13 cellular contexts compared by ENCODE assay signal in the genomic region with DNA sequence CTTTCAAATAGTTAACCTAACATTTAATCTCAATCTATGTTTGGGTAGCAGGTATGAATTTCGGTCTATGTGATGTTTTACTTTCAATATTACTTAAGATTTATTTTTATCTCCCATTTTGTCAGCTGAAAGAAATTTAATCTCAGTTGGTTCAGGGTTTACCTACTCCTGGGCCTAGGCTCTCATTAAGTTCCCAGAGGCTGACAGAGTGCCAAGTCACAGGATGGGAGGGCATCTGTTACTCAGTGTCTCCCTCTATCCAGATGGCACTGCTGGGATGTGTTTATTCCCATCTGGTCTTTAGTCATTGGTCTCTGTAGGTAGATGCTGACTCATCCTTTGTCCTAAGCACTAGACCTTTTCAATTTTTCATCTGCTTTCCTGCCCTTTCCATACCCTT.
DNase-seq lines count a peak whose midpoint lies in the region; ATAC-seq and TF ChIP-seq lines count a peak whose summit lies in the region.
"Had no signal": no experiment of that assay in that cellular context is flagged by ENCODE, and none has a peak within 500 bp of the region (broad histone marks: within the 10 kb centered on the region; RNA-seq: fewer than 3 reads in every experiment).

No MANE protein-coding gene starts in this region.

- no peaks in the 10 kb centered on the region for H3K36me3 ChIP-seq in RWPE2 (ENCODE audit: low read depth)

- peaks cover 4% of the 10 kb centered on the region for H3K27me3 Mint-ChIP-seq in activated naive CD8-positive, alpha-beta T cell treated with anti-CD3 and anti-CD28 coated beads, Interleukin-2, amount 50 U/mL, for 24 hours

- H3K9me3 Mint-ChIP-seq in activated naive CD8-positive, alpha-beta T cell treated with anti-CD3 and anti-CD28 coated beads, Interleukin-2, amount 50 U/mL, for 24 hours: no peaks in the 10 kb centered on the region

- no peak overlapping the region for H3K4me3 ChIP-seq in RWPE2 (ENCODE audit: severe bottlenecking)

- H3K27me3 ChIP-seq in RWPE2 (ENCODE audit: insufficient read depth, poor library complexity, severe bottlenecking): no peaks in the 10 kb centered on the region
- H3K27me3 ChIP-seq in foreskin keratinocyte: no peaks in the 10 kb centered on the region

- ATAC-seq in HG03064 (IDR thresholded peaks at IDR 0.05; ENCODE audit: low read depth, unreplicated experiment) (peak; percentile 60), RWPE2 (ENCODE audit: low read depth) (peak; percentile 60; the same call in 2 of the 3 replicates), foreskin keratinocyte (peak; percentile 97), left colon (no peak)
- no peak for ATAC-seq in activated naive CD8-positive, alpha-beta T cell treated with anti-CD3 and anti-CD28 coated beads, Interleukin-2, amount 50 U/mL, for 24 hours
- ATAC-seq: right cardiac atrium, T-helper 17 cell had no signal

- no peaks in the 10 kb centered on the region for H3K4me1 Mint-ChIP-seq in activated naive CD8-positive, alpha-beta T cell treated with anti-CD3 and anti-CD28 coated beads, Interleukin-2, amount 50 U/mL, for 24 hours

- intact Hi-C loops in left colon (cut with DNase I, micrococcal nuclease): no loop called here

- H3K4me3 Mint-ChIP-seq in activated naive CD8-positive, alpha-beta T cell treated with anti-CD3 and anti-CD28 coated beads, Interleukin-2, amount 50 U/mL, for 24 hours: no peak overlapping the region
- H3K4me3 Mint-ChIP-seq: T-helper 17 cell had no signal

- H3K36me3 Mint-ChIP-seq in activated naive CD8-positive, alpha-beta T cell treated with anti-CD3 and anti-CD28 coated beads, Interleukin-2, amount 50 U/mL, for 24 hours (ENCODE audit: low read depth): no peaks in the 10 kb centered on the region

- H3K27ac ChIP-seq in RWPE2 (ENCODE audit: poor library complexity, severe bottlenecking) (no peak overlapping the region), foreskin keratinocyte (no peak overlapping the region)

- H3K9me3 ChIP-seq in RWPE2 (ENCODE audit: severe bottlenecking): no peaks in the 10 kb centered on the region

- H3K4me1 ChIP-seq in RWPE2 (ENCODE audit: insufficient read depth, poor library complexity, severe bottlenecking): peaks cover 3% of the 10 kb centered on the region
- H3K4me1 ChIP-seq in foreskin keratinocyte: no peaks in the 10 kb centered on the region

- peak; percentile 17 for TF ChIP-seq CTCF in RWPE2 (IDR thresholded peaks at IDR 0.05; ENCODE audit: poor library complexity, severe bottlenecking)
- TF ChIP-seq CTCF in foreskin keratinocyte (conservative IDR thresholded peaks at IDR 0.05): peak; percentile 60

- DNase-seq in DMS 273 (lab: John Stamatoyannopoulos, UW; ENCODE audit: unreplicated experiment) (peak; percentile 98), RWPE2 (ENCODE audit: low spot score) (no peak), foreskin keratinocyte (peak; percentile 59 to 81), left colon (no peak), NCI-H526 (lab: John Stamatoyannopoulos, UW) (no peak)
- DNase-seq in activated CD4-positive, alpha-beta T cell treated with anti-CD3 and anti-CD28 coated beads, Interleukin-2, amount 50 U/mL, for 48 hours: no peak
- DNase-seq in activated naive CD8-positive, alpha-beta T cell treated with anti-CD3 and anti-CD28 coated beads, Interleukin-2, amount 50 U/mL, for 24 hours: no peak
- DNase-seq: activated T-cell treated with anti-CD3 and anti-CD28 coated beads, Interleukin-2, amount 50 U/mL, for 1 hour; NCI-H146; right cardiac atrium; stimulated activated naive CD4-positive, alpha-beta T cell; T-helper 17 cell had no signal

- no peak overlapping the region for H3K27ac Mint-ChIP-seq in activated naive CD8-positive, alpha-beta T cell treated with anti-CD3 and anti-CD28 coated beads, Interleukin-2, amount 50 U/mL, for 24 hours
- H3K27ac Mint-ChIP-seq: T-helper 17 cell had no signal

Comparison
In these comparisons a context has a peak if more than half of its experiments do, and no peak if none do; other contexts are left out.
1. DNase-seq: peak in DMS 273 (single experiment) and foreskin keratinocyte (2 of 2); none in RWPE2 (single experiment), left colon (0 of 2), activated CD4-positive, alpha-beta T cell treated with anti-CD3 and anti-CD28 coated beads, Interleukin-2, amount 50 U/mL, for 48 hours (0 of 2), NCI-H526 (0 of 2) and activated naive CD8-positive, alpha-beta T cell treated with anti-CD3 and anti-CD28 coated beads, Interleukin-2, amount 50 U/mL, for 24 hours (single experiment).
2. ATAC-seq: peak in HG03064 (single experiment), RWPE2 (single experiment) and foreskin keratinocyte (single experiment); none in left colon (single experiment) and activated naive CD8-positive, alpha-beta T cell treated with anti-CD3 and anti-CD28 coated beads, Interleukin-2, amount 50 U/mL, for 24 hours (single experiment).